ENCODE assay signal across 18 cellular contexts in genomic region chr2:126908721-126909177, GRCh38. TPM values are rescaled to one million over a fixed set of nuclear protein-coding genes. Genes with fewer than 3 reads are reported as not detected.
DNase-seq lines count a peak whose midpoint lies in the region; ATAC-seq, FAIRE-seq and TF ChIP-seq lines count a peak whose summit lies in the region.
"Had no signal": no experiment of that assay in that cellular context is flagged by ENCODE, and none has a peak within 500 bp of the region (broad histone marks: within the 10 kb centered on the region; RNA-seq: fewer than 3 reads in every experiment).

No MANE protein-coding gene starts in this region.

- H4K20me1 ChIP-seq in OCI-LY7 (ENCODE audit: insufficient read depth, low read length): no peaks in the 10 kb centered on the region

- no peak overlapping the region for H3K4me3 Mint-ChIP-seq in endodermal cell
- no peak overlapping the region for H3K4me3 Mint-ChIP-seq in type B pancreatic cell
- H3K4me3 Mint-ChIP-seq: CD14-positive monocyte had no signal

- H3K4me1 ChIP-seq in OCI-LY7 (ENCODE audit: insufficient read depth, low read length, poor library complexity, severe bottlenecking) (peaks cover 61% of the 10 kb centered on the region), endodermal cell (ENCODE audit: control insufficient read depth, insufficient read depth, low read length) (peaks cover 5% of the 10 kb centered on the region)

- TF ChIP-seq CTCF in OCI-LY7 (conservative IDR thresholded peaks at IDR 0.05; ENCODE audit: low read length): no peak
- no peak for TF ChIP-seq CTCF in endodermal cell (conservative IDR thresholded peaks at IDR 0.05)
- TF ChIP-seq CTCF in type B pancreatic cell (conservative IDR thresholded peaks at IDR 0.05): no peak

- H3K27ac Mint-ChIP-seq in endodermal cell (no peak overlapping the region), type B pancreatic cell (no peak overlapping the region)

- WGBS in endodermal cell (ENCODE audit: insufficient coverage in 1 of 2, insufficient read length in 1 of 2), 2 experiments: 87 to 100% methylated on average over 3 to 10 of the region's 10 CpGs

- intact Hi-C loops in OCI-LY7 (cut with micrococcal nuclease; ENCODE audit: unreplicated experiment): no loop called here

- H3K27me3 Mint-ChIP-seq in endodermal cell (ENCODE audit: insufficient read depth) (peaks cover 5% of the 10 kb centered on the region), type B pancreatic cell (peaks cover 11% of the 10 kb centered on the region)

- POLR2A ChIA-PET in OCI-LY7 (lab: Charles Lee): interaction anchor here (0.6 kb wide), 1 partner anchor 1139 kb away, joined by 3 read pairs; no protein-coding TSS in a partner anchor

- H3K9me3 Mint-ChIP-seq in endodermal cell (peaks cover 10% of the 10 kb centered on the region), type B pancreatic cell (peaks cover 11% of the 10 kb centered on the region)

- peaks cover 13% of the 10 kb centered on the region for H3K4me1 Mint-ChIP-seq in endodermal cell
- H3K4me1 Mint-ChIP-seq in type B pancreatic cell (ENCODE audit: unreplicated experiment): peaks cover 18% of the 10 kb centered on the region
- H3K4me1 Mint-ChIP-seq: CD14-positive monocyte had no signal

- no peak overlapping the region for H3K9ac ChIP-seq in endodermal cell (ENCODE audit: extremely low read depth, low read length, poor library complexity, severe bottlenecking)
- H3K9ac ChIP-seq: KMS-11 had no signal

- peaks cover 8% of the 10 kb centered on the region; the same call in 1 of the 2 replicates for H3K9me3 ChIP-seq in OCI-LY7 (ENCODE audit: low read length)
- peaks cover 10% of the 10 kb centered on the region for H3K9me3 ChIP-seq in endodermal cell (ENCODE audit: control insufficient read depth, low read length)

- no peak for FAIRE-seq in H54 (lab: Jason Lieb, UNC)
- FAIRE-seq: HepG2 had no signal

- no peak for ATAC-seq in GM19397 (IDR thresholded peaks at IDR 0.05; ENCODE audit: unreplicated experiment)
- ATAC-seq: HepG2, Panc1 had no signal

- no peaks in the 10 kb centered on the region for H3K79me2 ChIP-seq in OCI-LY7 (ENCODE audit: insufficient read depth, low read depth, low read length)

- H3K36me3 Mint-ChIP-seq in endodermal cell (ENCODE audit: low read depth): no peaks in the 10 kb centered on the region
- H3K36me3 Mint-ChIP-seq in type B pancreatic cell: no peaks in the 10 kb centered on the region
- H3K36me3 Mint-ChIP-seq: CD14-positive monocyte had no signal

- H3K27me3 ChIP-seq in endodermal cell (ENCODE audit: control insufficient read depth, insufficient read depth, low read length, poor library complexity, severe bottlenecking): no peaks in the 10 kb centered on the region

- TF ChIP-seq POLR2A in H54 (IDR thresholded peaks at IDR 0.05; ENCODE audit: low read depth, low read length): no peak

- no TSS peak for BruUV-seq in OCI-LY7 (replicated peaks; lab: Mats Ljungman, UMichigan)

- peak overlapping the region; percentile 84; the same call in 1 of the 2 replicates for H2AFZ ChIP-seq in OCI-LY7 (ENCODE audit: low read length)

- H3K4me2 ChIP-seq in OCI-LY7 (ENCODE audit: low read length): no peak overlapping the region
- H3K4me2 ChIP-seq: KMS-11 had no signal

- DNase-seq in OCI-LY7 (ENCODE audit: low spot score) (no peak), endodermal cell (peak; percentile 53), mucosa of gallbladder (ENCODE audit: low spot score) (peak; percentile 6), type B pancreatic cell (ENCODE audit: extremely low spot score, unreplicated experiment) (peak; percentile 52), caudate nucleus (lab: John Stamatoyannopoulos, UW) (no peak), H54 (ENCODE audit: insufficient read length, low spot score) (no peak)
- DNase-seq: COR-L47, EL, H7, NCI-H1092 treated with DMSO at 0.1 percent for 48 hours, NCI-H2081 treated with DMSO at 0.1 percent for 48 hours, NCI-H524 had no signal

- H3K27ac ChIP-seq in OCI-LY7 (ENCODE audit: low read depth, low read length, poor library complexity, severe bottlenecking): no peak overlapping the region
- no peak overlapping the region for H3K27ac ChIP-seq in endodermal cell (ENCODE audit: low read depth, low read length)
- H3K27ac ChIP-seq in caudate nucleus (ENCODE audit: low read depth, low read length): no peak overlapping the region
- H3K27ac ChIP-seq: KMS-11 had no signal

- no peaks in the 10 kb centered on the region for H3K9me2 ChIP-seq in OCI-LY7 (ENCODE audit: insufficient read depth, low read length)

- CTCF ChIA-PET in OCI-LY7 (lab: Charles Lee; ENCODE audit: unreplicated experiment): no interaction called here

- H3K4me3 ChIP-seq in OCI-LY7 (ENCODE audit: low read depth, low read length, poor library complexity, severe bottlenecking) (no peak overlapping the region), endodermal cell (ENCODE audit: low read length) (no peak overlapping the region)

- H3K36me3 ChIP-seq in OCI-LY7 (ENCODE audit: insufficient read depth, low read length) (no peaks in the 10 kb centered on the region), endodermal cell (ENCODE audit: control insufficient read depth, insufficient read depth, low read length) (no peaks in the 10 kb centered on the region)

RNA-seq across cellular contexts. Expression of gene TEX51, which starts 10.1 kb away (rescaled TPM):
- not detected in 2 replicates for total RNA-seq in OCI-LY7 (2014; rRNA removed; shearing (Covaris generic))
- total RNA-seq in OCI-LY7 (2022) (not detected in 2 replicates), endodermal cell (not detected), mucosa of gallbladder (not detected), type B pancreatic cell (ENCODE audit: low replicate concordance) (not detected in 2 replicates)
- polyA plus RNA-seq in endodermal cell (2013, experiment 1 of 2): not detected
- polyA plus RNA-seq in endodermal cell (2013, experiment 2 of 2): not detected
- total RNA-seq: H7, HepG2, M059J had no signal
- polyA plus RNA-seq: CD14-positive monocyte, HepG2 had no signal

Comparison
In these comparisons a context has a peak if more than half of its experiments do, and no peak if none do; other contexts are left out.
1. DNase-seq: peak in endodermal cell (single experiment), mucosa of gallbladder (single experiment) and type B pancreatic cell (single experiment); none in OCI-LY7 (single experiment), caudate nucleus (0 of 61) and H54 (single experiment).